8 cellular contexts compared by ENCODE assay signal in the genomic region with DNA sequence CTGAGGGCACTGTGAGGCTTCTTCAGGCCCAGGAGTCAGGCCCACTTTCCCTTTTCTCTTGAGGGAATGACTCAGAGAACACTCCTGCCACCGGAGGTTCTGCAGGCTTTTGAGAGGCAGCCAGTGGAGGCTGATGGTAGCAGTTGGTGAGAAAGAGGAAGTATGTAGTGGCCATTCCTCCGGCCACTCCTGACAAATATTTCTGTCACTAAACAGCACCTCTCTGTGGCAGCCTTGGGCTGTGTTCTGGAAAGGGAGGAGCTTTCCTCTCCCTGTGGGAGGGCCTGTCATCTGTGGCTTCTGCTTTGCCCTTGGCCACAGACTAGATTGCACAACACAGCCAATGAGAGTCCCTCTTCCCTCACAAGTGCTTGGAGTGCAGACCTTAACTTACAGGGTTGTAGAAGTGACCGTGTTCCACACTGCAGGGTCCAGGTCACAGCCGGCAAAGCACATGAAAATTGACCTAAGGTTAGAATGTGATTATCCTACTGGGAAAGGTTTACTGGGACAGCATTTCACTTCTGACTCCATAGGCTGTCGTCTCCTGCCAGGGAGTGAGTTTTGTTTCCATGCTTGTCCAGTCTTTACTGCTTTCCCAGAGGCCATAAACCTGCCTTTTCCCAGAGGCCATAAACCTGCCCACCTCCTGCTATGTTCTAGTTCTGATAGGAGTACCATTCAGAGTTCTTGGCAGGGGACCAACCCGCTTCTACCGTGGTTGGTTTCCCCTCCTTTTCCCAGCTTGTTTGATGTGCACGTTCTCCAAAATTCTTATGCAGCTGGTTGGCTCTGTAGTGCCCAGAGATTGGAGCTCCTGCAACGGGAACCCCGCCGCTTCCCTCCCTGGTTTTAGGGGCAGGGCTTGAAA. TPM values are rescaled to one million over a fixed set of nuclear protein-coding genes. Genes with fewer than 3 reads are reported as not detected.
DNase-seq lines count a peak whose midpoint lies in the region; ATAC-seq, FAIRE-seq and TF ChIP-seq lines count a peak whose summit lies in the region.

No MANE protein-coding gene starts in this region.

- H3K27me3 Mint-ChIP-seq in T-helper 2 cell treated with Interferon-gamma antibody and Interleukin-4, amounts not matched to agents 5 μg/mL and 100 μg/mL, for 36 hours (ENCODE audit: low read depth): no peaks in the 10 kb centered on the region

- no peak overlapping the region for H3K27ac Mint-ChIP-seq in T-helper 2 cell treated with Interferon-gamma antibody and Interleukin-4, amounts not matched to agents 5 μg/mL and 100 μg/mL, for 36 hours

- H3K36me3 ChIP-seq in ACC112 (ENCODE audit: insufficient read depth, low read length) (no peaks in the 10 kb centered on the region), HepG2 (replicated peaks in 1 of 2; ENCODE audit: control insufficient read depth in 1 of 2, insufficient read depth in 2 of 2, low read length in 2 of 2) (peaks cover 1 to 22% of the 10 kb centered on the region in 2 experiments; a peak in 4 of 5 replicates)

- H3K27me3 ChIP-seq in ACC112 (ENCODE audit: insufficient read depth, low read length) (no peaks in the 10 kb centered on the region), HepG2 (ENCODE audit: control insufficient read depth in 1 of 2, insufficient read depth in 2 of 2, low read length in 2 of 2) (no peaks in the 10 kb centered on the region)

- peak; percentile 99 for ATAC-seq in HepG2

- peak; percentile 99 for FAIRE-seq in HepG2 (lab: Jason Lieb, UNC)

- POLR2A ChIA-PET in HEK293T (lab: Yijun Ruan, JAX): interaction anchor here (0.8 to 1.3 kb wide), 2 partner anchors 11 to 34 kb away, joined by 3 to 5 read pairs; a partner anchor contains a TSS
- POLR2A ChIA-PET in HepG2 (lab: Yijun Ruan, JAX): interaction anchor here (0.6 to 2.1 kb wide), 12 partner anchors 9 to 451 kb away, joined by 3 to 15 read pairs (median 4); a partner anchor contains a TSS

- peak; percentile 91 for TF ChIP-seq RAD21 in HepG2 (CRISPR knock-in tag; IDR thresholded peaks at IDR 0.05)

- peak overlapping the region; percentile 23; the same call in 1 of the 2 replicates for H3K9ac ChIP-seq in HepG2 (ENCODE audit: insufficient read depth, low read depth, low read length)

- H3K4me1 Mint-ChIP-seq in T-helper 2 cell treated with Interferon-gamma antibody and Interleukin-4, amounts not matched to agents 5 μg/mL and 100 μg/mL, for 36 hours (ENCODE audit: low read depth): peaks cover 49% of the 10 kb centered on the region

- peaks cover 34% of the 10 kb centered on the region for H3K4me1 ChIP-seq in ACC112 (ENCODE audit: control insufficient read depth, insufficient read depth, low read length, unreplicated experiment)
- H3K4me1 ChIP-seq in HepG2 (ENCODE audit: insufficient read depth, low read length): peaks cover 26% of the 10 kb centered on the region

- peak overlapping the region; percentile 61 for H3K27ac ChIP-seq in ACC112 (ENCODE audit: low read depth, low read length)
- peak overlapping the region; percentile 64 for H3K27ac ChIP-seq in HepG2 (ENCODE audit: extremely low read length, insufficient read depth, low read length)

- no peak for TF ChIP-seq POLR2A in HepG2 (IDR thresholded peaks at IDR 0.05; ENCODE audit: insufficient read depth in 1 of 2, low read depth in 2 of 2, low read length in 2 of 2)

- intact Hi-C loops in HepG2 (cut with micrococcal nuclease; ENCODE audit: unreplicated experiment): loop anchor here (1.0 to 2.0 kb wide), 2 partner anchors 35 to 105 kb away; no protein-coding TSS in a partner anchor

- H4K20me1 ChIP-seq in HepG2 (ENCODE audit: insufficient read depth, low read length): no peaks in the 10 kb centered on the region

- H2AFZ ChIP-seq in ACC112 (ENCODE audit: low read length, unreplicated experiment): no peak overlapping the region
- no peak overlapping the region for H2AFZ ChIP-seq in HepG2 (ENCODE audit: low read length)

- no TSS peak for BruUV-seq in HepG2 (replicated peaks; lab: Mats Ljungman, UMichigan)

- H3K36me3 Mint-ChIP-seq in T-helper 2 cell treated with Interferon-gamma antibody and Interleukin-4, amounts not matched to agents 5 μg/mL and 100 μg/mL, for 36 hours (ENCODE audit: low read depth): peaks cover 36% of the 10 kb centered on the region

- H3K9me3 ChIP-seq in HepG2 (ENCODE audit: low read length): no peaks in the 10 kb centered on the region

- 22% methylated on average over 11 of the region's 11 CpGs for WGBS in HepG2 (ENCODE audit: low lambda C conversion rate)

- in situ Hi-C loops in HepG2 (cut with HindIII; ENCODE audit: extremely low pct_ligation_motif_present, low pct_unique_long_range_greater_than_20kb): no loop called here

- peak overlapping the region; percentile 38 for H3K4me3 Mint-ChIP-seq in T-helper 2 cell treated with Interferon-gamma antibody and Interleukin-4, amounts not matched to agents 5 μg/mL and 100 μg/mL, for 36 hours

- peak; percentile 77 for DNase-seq in GM10266 (ENCODE audit: extremely low spot score)
- peak; percentile 79 for DNase-seq in HEK293T (ENCODE audit: extremely low spot score)
- DNase-seq in LoVo (ENCODE audit: low spot score): peak; percentile 50
- peak; percentile 53 for DNase-seq in T-helper 2 cell treated with Interferon-gamma antibody and Interleukin-4, amounts not matched to agents 5 μg/mL and 100 μg/mL, for 36 hours (ENCODE audit: low spot score)
- peak; percentile 74 for DNase-seq in dedifferentiated amniotic fluid mesenchymal stem cell (ENCODE audit: extremely low spot score)
- peak; percentile 96 for DNase-seq in HepG2 (ENCODE audit: low spot score)
- peak; percentile 14 to 37 for DNase-seq in stimulated activated CD8-positive, alpha-beta memory T cell treated with anti-CD3 and anti-CD28 coated beads, Interleukin-7, amount 100 ng/mL, for 48 hours (ENCODE audit: extremely low read depth in 1 of 2, low read depth in 1 of 2)

- H3K4me3 ChIP-seq in ACC112 (ENCODE audit: low read depth, low read length) (peak overlapping the region; percentile 46), HepG2 (replicated peaks in 1 of 3; ENCODE audit: insufficient read depth in 1 of 3, low read depth in 2 of 3, low read length in 3 of 3) (peak overlapping the region in 1 of 3 experiments; percentile 35; a peak in 2 of 6 replicates)

- H3K9me3 Mint-ChIP-seq in T-helper 2 cell treated with Interferon-gamma antibody and Interleukin-4, amounts not matched to agents 5 μg/mL and 100 μg/mL, for 36 hours: no peaks in the 10 kb centered on the region

- CTCF ChIA-PET in HEK293T (lab: Yijun Ruan, JAX) (interaction anchor here (0.6 to 1.9 kb wide), 4 partner anchors 11 to 104 kb away, joined by 3 to 8 read pairs (median 4); no protein-coding TSS in a partner anchor), HepG2 (lab: Yijun Ruan, JAX; ENCODE audit: low intra/inter-chr PET ratio, low total read pairs) (interaction anchor here (1.6 kb wide), 1 partner anchor 35 kb away, joined by 12 read pairs; no protein-coding TSS in a partner anchor)

- peak in 1 of 2 experiments; percentile 38; a peak in 1 of 4 replicates for TF ChIP-seq EP300 in HepG2 (IDR thresholded peaks at IDR 0.05; ENCODE audit: low read depth in 2 of 2, low read length in 2 of 2)
- TF ChIP-seq EP300 in HepG2 (CRISPR knock-in tag; IDR thresholded peaks at IDR 0.05; ENCODE audit: borderline replicate concordance): peak; percentile 16; the same call in 1 of the 2 replicates

- peak; percentile 76 for TF ChIP-seq CTCF in GM10266 (IDR thresholded peaks at IDR 0.05; ENCODE audit: control insufficient read depth, insufficient read depth, low read depth, missing control alignments)
- TF ChIP-seq CTCF in HepG2 (CRISPR knock-in tag; IDR thresholded peaks at IDR 0.05): peak; percentile 95

- peaks cover 77% of the 10 kb centered on the region for H3K79me2 ChIP-seq in ACC112 (ENCODE audit: control insufficient read depth, insufficient read depth, low read length, unreplicated experiment)
- peaks cover 54% of the 10 kb centered on the region for H3K79me2 ChIP-seq in HepG2 (ENCODE audit: insufficient read depth, low read length)

- H3K4me2 ChIP-seq in HepG2 (ENCODE audit: low read depth, low read length): peak overlapping the region; percentile 72

RNA-seq across cellular contexts. Expression of a gene that starts 33.3 kb away (rescaled TPM):
- total RNA-seq in HepG2 (2016; rRNA removed; fragmentation: Illumina TruSeq; extraction: Trizol): 13.9 and 17.4 TPM in 2 replicates
- 2.8 and 3.2 TPM in 2 replicates for total RNA-seq in HepG2 (2016; cell fraction: cytosol; rRNA removed; fragmentation: Illumina TruSeq; extraction: Trizol; ENCODE audit: low read depth)
- total RNA-seq in HepG2 (2016; cell fraction: insoluble cytoplasmic fraction; rRNA removed; fragmentation: Illumina TruSeq; extraction: Trizol): 13.6 and 14.5 TPM in 2 replicates
- total RNA-seq in HepG2 (2016; cell fraction: membrane; rRNA removed; fragmentation: Illumina TruSeq; extraction: Trizol): 10.2 and 10.4 TPM in 2 replicates
- 13.5 and 15.1 TPM in 2 replicates for total RNA-seq in HepG2 (2016; cell fraction: nucleus; rRNA removed; fragmentation: Illumina TruSeq; extraction: Trizol)
- 13.5 and 14.6 TPM in 2 replicates for polyA plus RNA-seq in HepG2 (2011; rRNA removed)
- 9.1 and 10.3 TPM in 2 replicates for polyA plus RNA-seq in HepG2 (2011; cell fraction: cytosol; rRNA removed)
- 16.5 and 18.4 TPM in 2 replicates for polyA plus RNA-seq in HepG2 (2011; cell fraction: nucleus; rRNA removed)
- 11.6 and 13.0 TPM in 2 replicates for polyA plus RNA-seq in HepG2 (2012)
- 1.5 and 1.6 TPM in 2 replicates for polyA plus RNA-seq in HepG2 (2016; cell fraction: cytosol; fragmentation: Illumina TruSeq; extraction: Trizol; ENCODE audit: low read depth)
- 13.0 and 19.7 TPM in 2 replicates for polyA plus RNA-seq in HepG2 (2016; cell fraction: insoluble cytoplasmic fraction; fragmentation: Illumina TruSeq; extraction: Trizol; ENCODE audit: low read depth)
- polyA plus RNA-seq in HepG2 (2016; cell fraction: membrane; fragmentation: Illumina TruSeq; extraction: Trizol; ENCODE audit: low read depth): 6.2 and 6.3 TPM in 2 replicates
- polyA plus RNA-seq in HepG2 (2016; cell fraction: nucleus; fragmentation: Illumina TruSeq; extraction: Trizol; ENCODE audit: insufficient read depth, low read depth): 21.4 and 25.0 TPM in 2 replicates
- 21.4 and 36.1 TPM in 2 replicates for polyA minus RNA-seq in HepG2 (2011; rRNA and poly(A)+ RNA removed; ENCODE audit: low replicate concordance)
- polyA minus RNA-seq in HepG2 (2011; cell fraction: cytosol; rRNA and poly(A)+ RNA removed): 15.8 and 17.9 TPM in 2 replicates
- 10.9 and 17.4 TPM in 2 replicates for polyA minus RNA-seq in HepG2 (2011; cell fraction: nucleus; rRNA and poly(A)+ RNA removed)

RNA-seq across cellular contexts. Expression of a gene that starts 44.8 kb away (rescaled TPM):
- total RNA-seq in HepG2 (2016; rRNA removed; fragmentation: Illumina TruSeq; extraction: Trizol): 6.9 and 8.5 TPM in 2 replicates
- total RNA-seq in HepG2 (2016; cell fraction: cytosol; rRNA removed; fragmentation: Illumina TruSeq; extraction: Trizol; ENCODE audit: low read depth): 4.0 and 4.8 TPM in 2 replicates
- total RNA-seq in HepG2 (2016; cell fraction: insoluble cytoplasmic fraction; rRNA removed; fragmentation: Illumina TruSeq; extraction: Trizol): 5.2 and 8.3 TPM in 2 replicates
- total RNA-seq in HepG2 (2016; cell fraction: membrane; rRNA removed; fragmentation: Illumina TruSeq; extraction: Trizol): 9.3 and 10.4 TPM in 2 replicates
- 4.9 and 5.7 TPM in 2 replicates for total RNA-seq in HepG2 (2016; cell fraction: nucleus; rRNA removed; fragmentation: Illumina TruSeq; extraction: Trizol)
- polyA plus RNA-seq in HepG2 (2011; rRNA removed): 8.3 and 9.1 TPM in 2 replicates
- 6.2 and 8.1 TPM in 2 replicates for polyA plus RNA-seq in HepG2 (2011; cell fraction: cytosol; rRNA removed)
- 12.4 and 14.3 TPM in 2 replicates for polyA plus RNA-seq in HepG2 (2011; cell fraction: nucleus; rRNA removed)
- 4.5 and 6.4 TPM in 2 replicates for polyA plus RNA-seq in HepG2 (2012)
- polyA plus RNA-seq in HepG2 (2016; cell fraction: cytosol; fragmentation: Illumina TruSeq; extraction: Trizol; ENCODE audit: low read depth): 5.0 and 5.5 TPM in 2 replicates
- 8.9 and 9.7 TPM in 2 replicates for polyA plus RNA-seq in HepG2 (2016; cell fraction: insoluble cytoplasmic fraction; fragmentation: Illumina TruSeq; extraction: Trizol; ENCODE audit: low read depth)
- polyA plus RNA-seq in HepG2 (2016; cell fraction: membrane; fragmentation: Illumina TruSeq; extraction: Trizol; ENCODE audit: low read depth): 8.9 and 10.1 TPM in 2 replicates
- 16.2 and 16.9 TPM in 2 replicates for polyA plus RNA-seq in HepG2 (2016; cell fraction: nucleus; fragmentation: Illumina TruSeq; extraction: Trizol; ENCODE audit: insufficient read depth, low read depth)
- 2.5 and 13.8 TPM in 2 replicates for polyA minus RNA-seq in HepG2 (2011; rRNA and poly(A)+ RNA removed; ENCODE audit: low replicate concordance)
- 5.5 and 6.2 TPM in 2 replicates for polyA minus RNA-seq in HepG2 (2011; cell fraction: cytosol; rRNA and poly(A)+ RNA removed)
- polyA minus RNA-seq in HepG2 (2011; cell fraction: nucleus; rRNA and poly(A)+ RNA removed): 3.2 and 3.3 TPM in 2 replicates

RNA-seq across cellular contexts. Expression of a gene that starts 58.9 kb away (rescaled TPM):
- total RNA-seq in HepG2 (2016; rRNA removed; fragmentation: Illumina TruSeq; extraction: Trizol): 23.6 and 29.9 TPM in 2 replicates
- 44.1 and 45.2 TPM in 2 replicates for total RNA-seq in HepG2 (2016; cell fraction: cytosol; rRNA removed; fragmentation: Illumina TruSeq; extraction: Trizol; ENCODE audit: low read depth)
- 19.6 and 30.8 TPM in 2 replicates for total RNA-seq in HepG2 (2016; cell fraction: insoluble cytoplasmic fraction; rRNA removed; fragmentation: Illumina TruSeq; extraction: Trizol)
- total RNA-seq in HepG2 (2016; cell fraction: membrane; rRNA removed; fragmentation: Illumina TruSeq; extraction: Trizol): 65.9 and 67.9 TPM in 2 replicates
- 18.3 and 21.0 TPM in 2 replicates for total RNA-seq in HepG2 (2016; cell fraction: nucleus; rRNA removed; fragmentation: Illumina TruSeq; extraction: Trizol)
- polyA plus RNA-seq in HepG2 (2011; rRNA removed): 21.4 and 24.8 TPM in 2 replicates
- polyA plus RNA-seq in HepG2 (2011; cell fraction: cytosol; rRNA removed): 20.8 and 31.5 TPM in 2 replicates
- 29.5 and 33.6 TPM in 2 replicates for polyA plus RNA-seq in HepG2 (2011; cell fraction: nucleus; rRNA removed)
- 17.1 and 21.7 TPM in 2 replicates for polyA plus RNA-seq in HepG2 (2012)
- 69.3 and 70.4 TPM in 2 replicates for polyA plus RNA-seq in HepG2 (2016; cell fraction: cytosol; fragmentation: Illumina TruSeq; extraction: Trizol; ENCODE audit: low read depth)
- 36.8 and 41.3 TPM in 2 replicates for polyA plus RNA-seq in HepG2 (2016; cell fraction: insoluble cytoplasmic fraction; fragmentation: Illumina TruSeq; extraction: Trizol; ENCODE audit: low read depth)
- 88.9 and 91.0 TPM in 2 replicates for polyA plus RNA-seq in HepG2 (2016; cell fraction: membrane; fragmentation: Illumina TruSeq; extraction: Trizol; ENCODE audit: low read depth)
- polyA plus RNA-seq in HepG2 (2016; cell fraction: nucleus; fragmentation: Illumina TruSeq; extraction: Trizol; ENCODE audit: insufficient read depth, low read depth): 55.9 and 57.5 TPM in 2 replicates
- 17.5 and 25.8 TPM in 2 replicates for polyA minus RNA-seq in HepG2 (2011; rRNA and poly(A)+ RNA removed; ENCODE audit: low replicate concordance)
- 9.3 and 10.1 TPM in 2 replicates for polyA minus RNA-seq in HepG2 (2011; cell fraction: cytosol; rRNA and poly(A)+ RNA removed)
- 13.3 and 14.8 TPM in 2 replicates for polyA minus RNA-seq in HepG2 (2011; cell fraction: nucleus; rRNA and poly(A)+ RNA removed)

Comparison
In these comparisons a context has a peak if more than half of its experiments do, and no peak if none do; other contexts are left out.
1. DNase-seq: peak in every context shown above with its lines; median percentile 96 in HepG2; 79 in HEK293T; 77 in GM10266; 74 in dedifferentiated amniotic fluid mesenchymal stem cell; 53 in T-helper 2 cell treated with Interferon-gamma antibody and Interleukin-4, amounts not matched to agents 5 μg/mL and 100 μg/mL, for 36 hours; 50 in LoVo; 26 in stimulated activated CD8-positive, alpha-beta memory T cell treated with anti-CD3 and anti-CD28 coated beads, Interleukin-7, amount 100 ng/mL, for 48 hours.